ENCODE assay signal across 28 cellular contexts in genomic region chr19:3860499-3860898, GRCh38. TPM values are rescaled to one million over a fixed set of nuclear protein-coding genes. Genes with fewer than 3 reads are reported as not detected.
DNase-seq lines count a peak whose midpoint lies in the region; ATAC-seq, FAIRE-seq and TF ChIP-seq lines count a peak whose summit lies in the region.
"Had no signal": no experiment of that assay in that cellular context is flagged by ENCODE, and none has a peak within 500 bp of the region (broad histone marks: within the 10 kb centered on the region; RNA-seq: fewer than 3 reads in every experiment).

No MANE protein-coding gene starts in this region.

- H2AFZ ChIP-seq in K562 (ENCODE audit: low read depth, low read length) (no peak overlapping the region), MM.1S (ENCODE audit: low read length) (no peak overlapping the region)

- H3K79me2 ChIP-seq in K562 (ENCODE audit: control insufficient read depth, insufficient read depth, low read length) (no peaks in the 10 kb centered on the region), MM.1S (ENCODE audit: low read length) (no peaks in the 10 kb centered on the region)

- H3K9me2 ChIP-seq in MM.1S (replicated peaks; ENCODE audit: insufficient read depth, low read length): no peaks in the 10 kb centered on the region

- no peak for TF ChIP-seq EP300 in K562 (IDR thresholded peaks at IDR 0.05; ENCODE audit: low read length)

- H3K4me1 ChIP-seq in K562 (replicated peaks in 1 of 2; ENCODE audit: control insufficient read depth in 2 of 2, insufficient read depth in 2 of 2, low read length in 2 of 2) (peaks cover 0 to 18% of the 10 kb centered on the region in 2 experiments; a peak in 3 of 5 replicates), kidney (ENCODE audit: control insufficient read depth in 1 of 2, insufficient read depth in 1 of 2, low read depth in 1 of 2, low read length in 2 of 2) (no peaks in the 10 kb centered on the region), heart right ventricle (no peaks in the 10 kb centered on the region), MM.1S (ENCODE audit: low read length) (no peaks in the 10 kb centered on the region)
- H3K4me1 ChIP-seq: BE2C had no signal

- H3K36me3 Mint-ChIP-seq in stimulated activated memory B cell treated with anti-CD40 and anti-IgM and Interleukin-4, amounts not matched to agents 10 μg/mL and 1 μg/mL and 100 μg/mL, for 72 hours: no peaks in the 10 kb centered on the region
- H3K36me3 Mint-ChIP-seq: CD14-positive monocyte; CD4-positive, alpha-beta memory T cell; CD4-positive, CD25-positive, alpha-beta regulatory T cell; CD8-positive, alpha-beta memory T cell had no signal

- no peak for TF ChIP-seq POLR2A in K562 (conservative IDR thresholded peaks at IDR 0.05)

- H3K27me3 Mint-ChIP-seq in stimulated activated memory B cell treated with anti-CD40 and anti-IgM and Interleukin-4, amounts not matched to agents 10 μg/mL and 1 μg/mL and 100 μg/mL, for 72 hours: peaks cover 7% of the 10 kb centered on the region

- CTCF ChIA-PET in K562 (lab: Yijun Ruan, JAX; ENCODE audit: low intra/inter-chr PET ratio): no interaction called here

- H3K9me3 ChIP-seq in K562 (replicated peaks; ENCODE audit: control insufficient read depth, insufficient read depth, low read depth, low read length) (no peaks in the 10 kb centered on the region), kidney (ENCODE audit: control insufficient read depth in 1 of 2, low read length in 2 of 2) (no peaks in the 10 kb centered on the region), heart right ventricle (no peaks in the 10 kb centered on the region), MM.1S (replicated peaks; ENCODE audit: insufficient read depth, low read length) (no peaks in the 10 kb centered on the region)
- H3K9me3 ChIP-seq: BE2C, BLaER1 had no signal

- TF ChIP-seq RAD21 in K562 (CRISPR knock-in tag; conservative IDR thresholded peaks at IDR 0.05 in 1 of 2, IDR thresholded peaks at IDR 0.05 in 1 of 2): no peak

- H3K36me3 ChIP-seq in K562 (ENCODE audit: control insufficient read depth, insufficient read depth, low read length) (no peaks in the 10 kb centered on the region), kidney (ENCODE audit: control insufficient read depth in 1 of 2, insufficient read depth in 2 of 2, low read length in 2 of 2) (no peaks in the 10 kb centered on the region), heart right ventricle (no peaks in the 10 kb centered on the region), MM.1S (replicated peaks; ENCODE audit: insufficient read depth, low read length) (no peaks in the 10 kb centered on the region)
- H3K36me3 ChIP-seq: BE2C, BLaER1 had no signal

- no peak overlapping the region for H3K4me3 ChIP-seq in K562
- no peak overlapping the region for H3K4me3 ChIP-seq in kidney (ENCODE audit: low read length in 2 of 2)
- no peak overlapping the region for H3K4me3 ChIP-seq in heart right ventricle
- no peak overlapping the region for H3K4me3 ChIP-seq in MM.1S (ENCODE audit: low read length)
- H3K4me3 ChIP-seq: BLaER1, GM12878 had no signal

- no peaks in the 10 kb centered on the region for H3K9me1 ChIP-seq in K562 (ENCODE audit: control insufficient read depth, insufficient read depth, low read length)

- in situ Hi-C loops in K562 (cut with MboI): loop anchor here (5.0 kb wide), 1 partner anchor 347 kb away; no protein-coding TSS in a partner anchor

- H4K20me1 ChIP-seq in K562 (replicated peaks; ENCODE audit: control insufficient read depth, insufficient read depth, low read length): no peaks in the 10 kb centered on the region
- no peaks in the 10 kb centered on the region for H4K20me1 ChIP-seq in MM.1S (ENCODE audit: insufficient read depth, low read length)
- H4K20me1 ChIP-seq: BLaER1 had no signal

- H3K4me1 Mint-ChIP-seq in stimulated activated memory B cell treated with anti-CD40 and anti-IgM and Interleukin-4, amounts not matched to agents 10 μg/mL and 1 μg/mL and 100 μg/mL, for 72 hours: peaks cover 12% of the 10 kb centered on the region
- H3K4me1 Mint-ChIP-seq: CD14-positive monocyte; CD4-positive, alpha-beta memory T cell; CD4-positive, CD25-positive, alpha-beta regulatory T cell; CD8-positive, alpha-beta memory T cell had no signal

- H3K4me3 Mint-ChIP-seq in stimulated activated memory B cell treated with anti-CD40 and anti-IgM and Interleukin-4, amounts not matched to agents 10 μg/mL and 1 μg/mL and 100 μg/mL, for 72 hours: no peak overlapping the region
- H3K4me3 Mint-ChIP-seq: CD14-positive monocyte; CD4-positive, alpha-beta memory T cell; CD4-positive, CD25-positive, alpha-beta regulatory T cell; CD8-positive, alpha-beta memory T cell had no signal

- DNase-seq in K562 (ENCODE audit: extremely low read depth in 1 of 4, low spot score in 3 of 4) (no peak), kidney (peak; percentile 28), heart right ventricle (no peak), MM.1S (no peak)
- DNase-seq in stimulated activated CD4-positive, alpha-beta T cell treated with anti-CD3 and anti-CD28 coated beads, Interleukin-4, amount 100 ng/mL, for 4 hours: no peak
- DNase-seq: 8988T; ACHN; BE2C; C1 segment of cervical spinal cord; CD4-positive, alpha-beta memory T cell; CD4-positive, CD25-positive, alpha-beta regulatory T cell; CD8-positive, alpha-beta memory T cell; COR-L47; DMS 273 treated with DMSO at 0.1 percent for 48 hours; DMS153; DMS53; DMS79; DND-41; EL; GDM1 had no signal

- no peak for FAIRE-seq in K562 (lab: Jason Lieb, UNC)
- no peak for FAIRE-seq in kidney (lab: Jason Lieb, UNC)
- FAIRE-seq: A204.1, GM12878, GM12892, GM18507 had no signal

- no TSS peak for BruUV-seq in K562 (replicated peaks; lab: Mats Ljungman, UMichigan)

- H3K9ac ChIP-seq in K562 (ENCODE audit: insufficient read depth in 1 of 2, low read depth in 2 of 2, low read length in 2 of 2) (no peak overlapping the region), kidney (ENCODE audit: low read length in 2 of 2) (no peak overlapping the region), MM.1S (ENCODE audit: low read length) (no peak overlapping the region)
- H3K9ac ChIP-seq: BLaER1 had no signal

- no peak overlapping the region for H3K4me2 ChIP-seq in K562 (ENCODE audit: insufficient read depth, low read length)
- no peak overlapping the region for H3K4me2 ChIP-seq in MM.1S (ENCODE audit: low read depth, low read length)
- H3K4me2 ChIP-seq: BLaER1 had no signal

- no peaks in the 10 kb centered on the region for H3K9me3 Mint-ChIP-seq in stimulated activated memory B cell treated with anti-CD40 and anti-IgM and Interleukin-4, amounts not matched to agents 10 μg/mL and 1 μg/mL and 100 μg/mL, for 72 hours
- H3K9me3 Mint-ChIP-seq: CD4-positive, alpha-beta memory T cell; CD4-positive, CD25-positive, alpha-beta regulatory T cell; CD8-positive, alpha-beta memory T cell had no signal

- WGBS in K562 (ENCODE audit: insufficient coverage, low coverage, missing lambda C conversion rate): 12% methylated on average over 17 of the region's 17 CpGs
- 84 to 86% methylated on average over 17 of the region's 17 CpGs for WGBS in heart right ventricle, 2 donors

- H3K27ac Mint-ChIP-seq in stimulated activated memory B cell treated with anti-CD40 and anti-IgM and Interleukin-4, amounts not matched to agents 10 μg/mL and 1 μg/mL and 100 μg/mL, for 72 hours: peak overlapping the region; percentile 57
- H3K27ac Mint-ChIP-seq: CD14-positive monocyte; CD4-positive, alpha-beta memory T cell; CD4-positive, CD25-positive, alpha-beta regulatory T cell had no signal

- no peaks in the 10 kb centered on the region for H3F3A ChIP-seq in MM.1S (ENCODE audit: insufficient read depth, low read length)

- H3K27ac ChIP-seq in K562 (ENCODE audit: extremely low read depth, low read depth, low read length) (no peak overlapping the region), kidney (ENCODE audit: low read depth in 2 of 2, low read length in 2 of 2) (no peak overlapping the region), heart right ventricle (no peak overlapping the region), MM.1S (ENCODE audit: low read length) (no peak overlapping the region)
- H3K27ac ChIP-seq: BLaER1 had no signal

- H3K27me3 ChIP-seq in K562 (ENCODE audit: control insufficient read depth in 2 of 2, insufficient read depth in 2 of 2, low read length in 2 of 2) (peaks cover 42 to 69% of the 10 kb centered on the region in 2 experiments), heart right ventricle (peaks cover 0 to 7% (median under 1%) of the 10 kb centered on the region in 7 donors), MM.1S (replicated peaks; ENCODE audit: insufficient read depth, low read length) (peaks cover 99% of the 10 kb centered on the region)
- H3K27me3 ChIP-seq: BE2C, BLaER1 had no signal

- ATAC-seq in K562 (no peak), heart right ventricle (no peak)
- no peak for ATAC-seq in stimulated activated memory B cell treated with anti-CD40 and anti-IgM and Interleukin-4, amounts not matched to agents 10 μg/mL and 1 μg/mL and 100 μg/mL, for 72 hours
- ATAC-seq: GM12878 had no signal

- intact Hi-C loops in K562 (cut with micrococcal nuclease) (no loop called here), kidney (cut with DNase I) (no loop called here), heart right ventricle (cut with DNase I) (no loop called here)

- TF ChIP-seq CTCF in K562 (IDR thresholded peaks at IDR 0.05 in 2 of 3, conservative IDR thresholded peaks at IDR 0.05 in 1 of 3; ENCODE audit: insufficient read depth in 2 of 3, low read depth in 1 of 3, low read length in 3 of 3) (no peak), kidney (IDR thresholded peaks at IDR 0.05; ENCODE audit: borderline replicate concordance, extremely low read depth, insufficient read depth) (no peak), heart right ventricle (IDR thresholded peaks at IDR 0.05) (no peak), MM.1S (IDR thresholded peaks at IDR 0.05; ENCODE audit: low read length) (no peak)

- POLR2A ChIA-PET in K562 (lab: Yijun Ruan, JAX): interaction anchor here (0.7 to 1.3 kb wide), 2 partner anchors 12 to 781 kb away, joined by 3 read pairs; no protein-coding TSS in a partner anchor

RNA-seq across cellular contexts. Expression of gene ZFR2, which starts 8.3 kb away (rescaled TPM):
- total RNA-seq in K562 (2011; cell fraction: chromatin; rRNA removed; ENCODE audit: low replicate concordance): 0.09 and 0.14 TPM in 2 replicates
- total RNA-seq in K562 (2011; cell fraction: nucleolus; rRNA removed): 0.26 TPM in 1 of 2 replicates, not detected in the other
- total RNA-seq in K562 (2011; cell fraction: nucleoplasm; rRNA removed): 0.38 TPM in 1 of 2 replicates, not detected in the other
- total RNA-seq in K562 (2014; rRNA removed): 0.33 and 0.59 TPM in 2 replicates
- not detected in 2 replicates for total RNA-seq in K562 (2014; rRNA removed; fragmentation: Illumina TruSeq; extraction: Trizol)
- not detected in 2 replicates for total RNA-seq in K562 (2015; rRNA removed; fragmentation: Illumina TruSeq; extraction: Trizol)
- total RNA-seq in K562 (2021): not detected in 2 replicates
- 0.03 and 0.04 TPM in 2 replicates for polyA plus RNA-seq in K562 (2011; rRNA removed)
- polyA plus RNA-seq in K562 (2011; cell fraction: cytosol; rRNA removed): 0.19 and 0.22 TPM in 2 replicates
- polyA plus RNA-seq in K562 (2011; cell fraction: nucleus; rRNA removed): 0.08 and 0.21 TPM in 2 replicates
- polyA plus RNA-seq in K562 (2012): 0.04 and 0.17 TPM in 2 replicates
- polyA plus RNA-seq in K562 (2014; fragmentation: Illumina TruSeq; extraction: Trizol): not detected in 2 replicates
- under 1 TPM in 1 of 2 experiments, not detected in 1; 0.07 TPM for polyA plus RNA-seq in K562 (2014; fragmentation: Nextera tagmentation; extraction: Ambion mirVana)
- not detected in 2 replicates for polyA plus RNA-seq in K562 (2014; rRNA removed)
- not detected in 2 replicates for polyA minus RNA-seq in K562 (2011; rRNA and poly(A)+ RNA removed)
- polyA minus RNA-seq in K562 (2011; cell fraction: cytosol; rRNA and poly(A)+ RNA removed): not detected in 2 replicates
- polyA minus RNA-seq in K562 (2011; cell fraction: nucleus; rRNA and poly(A)+ RNA removed): 0.13 TPM in 1 of 2 replicates, not detected in the other
- total RNA-seq in kidney: 0.22 TPM
- not detected for polyA plus RNA-seq in kidney (ENCODE audit: insufficient read depth, low read depth, low replicate concordance)
- total RNA-seq in heart right ventricle: under 1 TPM in 2 of 10 donors, not detected in 8; 0.04 to 0.29 TPM
- polyA plus RNA-seq in heart right ventricle: not detected
- total RNA-seq: CD4-positive, CD25-positive, alpha-beta regulatory T cell had no signal
- polyA plus RNA-seq: AG04450, CD14-positive monocyte, GM12878 had no signal

RNA-seq across cellular contexts. Expression of gene ATCAY, which starts 20.0 kb away (rescaled TPM):
- total RNA-seq in K562 (2011; cell fraction: chromatin; rRNA removed; ENCODE audit: low replicate concordance): not detected in 2 replicates
- not detected in 2 replicates for total RNA-seq in K562 (2011; cell fraction: nucleolus; rRNA removed)
- 0.08 TPM in 1 of 2 replicates, not detected in the other for total RNA-seq in K562 (2011; cell fraction: nucleoplasm; rRNA removed)
- total RNA-seq in K562 (2014; rRNA removed): not detected in 2 replicates
- not detected in 2 replicates for total RNA-seq in K562 (2014; rRNA removed; fragmentation: Illumina TruSeq; extraction: Trizol)
- not detected in 2 replicates for total RNA-seq in K562 (2015; rRNA removed; fragmentation: Illumina TruSeq; extraction: Trizol)
- total RNA-seq in K562 (2021): 0.07 TPM in 1 of 2 replicates, not detected in the other
- polyA plus RNA-seq in K562 (2011; rRNA removed): not detected in 2 replicates
- polyA plus RNA-seq in K562 (2011; cell fraction: cytosol; rRNA removed): 0.04 TPM in 1 of 2 replicates, not detected in the other
- polyA plus RNA-seq in K562 (2011; cell fraction: nucleus; rRNA removed): not detected in 2 replicates
- polyA plus RNA-seq in K562 (2012): not detected in 2 replicates
- not detected in 2 replicates for polyA plus RNA-seq in K562 (2014; fragmentation: Illumina TruSeq; extraction: Trizol)
- not detected for polyA plus RNA-seq in K562 (2014; fragmentation: Nextera tagmentation; extraction: Ambion mirVana)
- polyA plus RNA-seq in K562 (2014; rRNA removed): not detected in 2 replicates
- not detected in 2 replicates for polyA minus RNA-seq in K562 (2011; rRNA and poly(A)+ RNA removed)
- not detected in 2 replicates for polyA minus RNA-seq in K562 (2011; cell fraction: cytosol; rRNA and poly(A)+ RNA removed)
- not detected in 2 replicates for polyA minus RNA-seq in K562 (2011; cell fraction: nucleus; rRNA and poly(A)+ RNA removed)
- 0.16 TPM for total RNA-seq in kidney
- not detected for polyA plus RNA-seq in kidney (ENCODE audit: insufficient read depth, low read depth, low replicate concordance)
- not detected for total RNA-seq in heart right ventricle
- not detected for polyA plus RNA-seq in heart right ventricle
- total RNA-seq: CD4-positive, alpha-beta memory T cell; CD4-positive, CD25-positive, alpha-beta regulatory T cell; CD8-positive, alpha-beta memory T cell had no signal
- polyA plus RNA-seq: CD14-positive monocyte; CD4-positive, alpha-beta memory T cell; CD4-positive, CD25-positive, alpha-beta regulatory T cell; CD8-positive, alpha-beta memory T cell had no signal
